In genomic region chr14:39431416-39432178, GRCh38 we compare ENCODE assay signal across 8 cellular contexts. TPM values are rescaled to one million over a fixed set of nuclear protein-coding genes. Genes with fewer than 3 reads are reported as not detected.
DNase-seq lines count a peak whose midpoint lies in the region; ATAC-seq and TF ChIP-seq lines count a peak whose summit lies in the region.

No MANE protein-coding gene starts in this region.

- H3K36me3 ChIP-seq in IMR-90 (ENCODE audit: control insufficient read depth, insufficient read depth, low read length), result no peaks in the 10 kb centered on the region

- no TSS peak for BruUV-seq in IMR-90 (replicated peaks; lab: Mats Ljungman, UMichigan)

- H3K9me1 ChIP-seq in IMR-90 (ENCODE audit: insufficient read depth, low read length), result no peaks in the 10 kb centered on the region

- peak overlapping the region; percentile 18 for H2BK5ac ChIP-seq in IMR-90 (ENCODE audit: low read depth, low read length, poor library complexity, severe bottlenecking)

- H3K14ac ChIP-seq in IMR-90 (replicated peaks; ENCODE audit: low read depth, low read length), result no peak overlapping the region

- 0% methylated on average over 19 of the region's 81 CpGs; no CpG with 5 or more reads in 1 of the 2 experiments for WGBS in IMR-90 (ENCODE audit: extremely low coverage in 2 of 2, insufficient read length in 1 of 2), 2 experiments

- peak overlapping the region; percentile 6; the same call in 1 of the 2 replicates for H3K23ac ChIP-seq in IMR-90 (ENCODE audit: low read depth, low read length)

- peak overlapping the region; percentile 97 for H3K27ac ChIP-seq in IMR-90 (ENCODE audit: insufficient read depth, low read length)

- no peak overlapping the region for H3K18ac ChIP-seq in IMR-90 (ENCODE audit: low read depth, low read length)

- H3K4me3 ChIP-seq in IMR-90 (ENCODE audit: insufficient read depth, low read depth, low read length), result peak overlapping the region; percentile 60

- H3K4ac ChIP-seq in IMR-90 (ENCODE audit: low read depth, low read length), result no peak overlapping the region; the same call in 1 of the 2 replicates

- H4K8ac ChIP-seq in IMR-90 (ENCODE audit: low read depth in 2 of 2, low read length in 2 of 2), result peak overlapping the region in 1 of 2 experiments; percentile 66; a peak in 1 of 4 replicates

- in situ Hi-C loops in IMR-90 (cut with MboI; ENCODE audit: low sequenced_read_pairs), result no loop called here

- intact Hi-C loops in IMR-90 (cut with micrococcal nuclease), result loop anchor here (1.0 to 5.0 kb wide), 3 partner anchors 164 to 324 kb away; partner anchors contain the start of gene TRAPPC6B

- peak overlapping the region; percentile 76 for H3K4me2 ChIP-seq in IMR-90 (ENCODE audit: low read depth, low read length)

- H4K91ac ChIP-seq in IMR-90 (ENCODE audit: insufficient read depth, low read depth, low read length), result no peak overlapping the region

- H2AK5ac ChIP-seq in IMR-90 (ENCODE audit: low read depth, low read length), result no peak overlapping the region

- peak overlapping the region; percentile 99 for H3K9ac ChIP-seq in IMR-90 (ENCODE audit: low read depth, low read length)

- dilution Hi-C loops in IMR-90 (cut with HindIII; ENCODE audit: low sequenced_read_pairs, unreplicated experiment), result no loop called here

- TF ChIP-seq CTCF in IMR-90 (conservative IDR thresholded peaks at IDR 0.05; ENCODE audit: low read depth, low read length), result no peak

- H4K20me1 ChIP-seq in IMR-90 (ENCODE audit: insufficient read depth, low read length), result peaks cover 18% of the 10 kb centered on the region; the same call in 1 of the 2 replicates

- 0 out of 2 replicates have a peak, but pooled peaks cover 2% of the 10 kb centered on the region for H3K4me1 ChIP-seq in IMR-90 (ENCODE audit: control insufficient read depth, insufficient read depth, low read length)

- no peak overlapping the region for H2BK20ac ChIP-seq in IMR-90 (ENCODE audit: low read depth, low read length)

- H3K56ac ChIP-seq in IMR-90 (ENCODE audit: extremely low read depth, insufficient read depth, low read length), result peak overlapping the region; percentile 100; the same call in 1 of the 2 replicates

- peak; percentile 30 for ATAC-seq in GM21528 (IDR thresholded peaks at IDR 0.05; ENCODE audit: low FRiP score, unreplicated experiment)
- ATAC-seq in IMR-90 (ENCODE audit: low read depth), result peak; percentile 8

- H4K5ac ChIP-seq in IMR-90 (ENCODE audit: low read depth, low read length), result no peak overlapping the region

- H3K9me3 ChIP-seq in IMR-90 (ENCODE audit: control insufficient read depth, insufficient read depth, low read length), result no peaks in the 10 kb centered on the region

- TF ChIP-seq RAD21 in IMR-90 (IDR thresholded peaks at IDR 0.05; ENCODE audit: low read length), result no peak

- peak overlapping the region; percentile 100; the same call in 2 of the 3 replicates for H2BK15ac ChIP-seq in IMR-90 (ENCODE audit: low read depth, low read length)

- H3K27me3 ChIP-seq in IMR-90 (ENCODE audit: control insufficient read depth, insufficient read depth, low read length), result no peaks in the 10 kb centered on the region

- CTCF ChIA-PET in IMR-90 (lab: Yijun Ruan, JAX), result no interaction called here

- peak overlapping the region; percentile 100; the same call in 1 of the 2 replicates for H2BK120ac ChIP-seq in IMR-90 (ENCODE audit: low read depth, low read length)

- peak overlapping the region; percentile 100 for H2AFZ ChIP-seq in IMR-90 (replicated peaks; ENCODE audit: low read length, poor library complexity)

- peaks cover 10 to 30% of the 10 kb centered on the region in 2 experiments for H3K79me1 ChIP-seq in IMR-90 (ENCODE audit: low read depth in 1 of 2, low read length in 2 of 2)

- DNase-seq in GM03348 (ENCODE audit: low spot score), result peak; percentile 45
- DNase-seq in IMR-90, result peak; percentile 33
- peak; percentile 22 to 32 for DNase-seq in activated CD4-positive, alpha-beta T cell treated with anti-CD3 and anti-CD28 coated beads for 4 hours
- DNase-seq in dermis blood vessel endothelial cell, result peak; percentile 51
- peak; percentile 52 to 59 for DNase-seq in lung microvascular endothelial cell (ENCODE audit: low read depth in 2 of 2)
- peak; percentile 30 for DNase-seq in stimulated activated CD8-positive, alpha-beta memory T cell treated with anti-CD3 and anti-CD28 coated beads, Interleukin-12 subunit alpha, Interleukin-12 subunit beta, amount 100 ng/mL, for 4 hours (ENCODE audit: low read depth)
- no peak for DNase-seq in NCI-H2107 (lab: John Stamatoyannopoulos, UW)

- H2AK9ac ChIP-seq in IMR-90 (replicated peaks; ENCODE audit: low read depth, low read length, poor library complexity), result peak overlapping the region; percentile 93

- TF ChIP-seq POLR2A in IMR-90 (IDR thresholded peaks at IDR 0.05; ENCODE audit: low read depth, low read length), result peak; percentile 76; the same call in 1 of the 2 replicates

- POLR2A ChIA-PET in IMR-90 (lab: Charles Lee; ENCODE audit: unreplicated experiment), result interaction anchor here (1.0 kb wide), 1 partner anchor 270 kb away, joined by 3 read pairs; no protein-coding TSS in a partner anchor

TF ChIP-seq in IMR-90, 13 proteins besides CTCF, POLR2A, EP300 and RAD21:
- TF ChIP-seq RFX5 (IDR thresholded peaks at IDR 0.05; ENCODE audit: low read depth, low read length) (no peak), BHLHE40 (IDR thresholded peaks at IDR 0.05; ENCODE audit: low read depth, low read length) (no peak), RCOR1 (IDR thresholded peaks at IDR 0.05; ENCODE audit: insufficient replicate concordance, low read length) (no peak), MAZ (IDR thresholded peaks at IDR 0.05; ENCODE audit: borderline replicate concordance, low read depth, low read length) (no peak), MXI1 (IDR thresholded peaks at IDR 0.05; ENCODE audit: borderline replicate concordance, low read depth, low read length) (peak; percentile 45; the same call in 1 of the 2 replicates)
- TF ChIP-seq, protein P1, sequence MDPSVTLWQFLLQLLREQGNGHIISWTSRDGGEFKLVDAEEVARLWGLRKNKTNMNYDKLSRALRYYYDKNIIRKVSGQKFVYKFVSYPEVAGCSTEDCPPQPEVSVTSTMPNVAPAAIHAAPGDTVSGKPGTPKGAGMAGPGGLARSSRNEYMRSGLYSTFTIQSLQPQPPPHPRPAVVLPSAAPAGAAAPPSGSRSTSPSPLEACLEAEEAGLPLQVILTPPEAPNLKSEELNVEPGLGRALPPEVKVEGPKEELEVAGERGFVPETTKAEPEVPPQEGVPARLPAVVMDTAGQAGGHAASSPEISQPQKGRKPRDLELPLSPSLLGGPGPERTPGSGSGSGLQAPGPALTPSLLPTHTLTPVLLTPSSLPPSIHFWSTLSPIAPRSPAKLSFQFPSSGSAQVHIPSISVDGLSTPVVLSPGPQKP (IDR thresholded peaks at IDR 0.05; ENCODE audit: borderline replicate concordance, low read depth, low read length), result no peak
- TF ChIP-seq, protein P2, sequence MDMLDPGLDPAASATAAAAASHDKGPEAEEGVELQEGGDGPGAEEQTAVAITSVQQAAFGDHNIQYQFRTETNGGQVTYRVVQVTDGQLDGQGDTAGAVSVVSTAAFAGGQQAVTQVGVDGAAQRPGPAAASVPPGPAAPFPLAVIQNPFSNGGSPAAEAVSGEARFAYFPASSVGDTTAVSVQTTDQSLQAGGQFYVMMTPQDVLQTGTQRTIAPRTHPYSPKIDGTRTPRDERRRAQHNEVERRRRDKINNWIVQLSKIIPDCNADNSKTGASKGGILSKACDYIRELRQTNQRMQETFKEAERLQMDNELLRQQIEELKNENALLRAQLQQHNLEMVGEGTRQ (IDR thresholded peaks at IDR 0.05; ENCODE audit: low read depth, low read length), result no peak

RNA-seq across cellular contexts. Expression of gene FBXO33, which starts 0.6 kb away (rescaled TPM):
- total RNA-seq in IMR-90 (2012; rRNA removed) (10.0 and 16.1 TPM in 2 replicates), dermis blood vessel endothelial cell (20.4 and 21.4 TPM in 2 replicates), lung microvascular endothelial cell (11.8 and 18.7 TPM in 2 replicates)
- 6.1 and 7.6 TPM in 2 replicates for polyA plus RNA-seq in IMR-90 (2012; rRNA removed)
- 2.7 and 3.2 TPM in 2 replicates for polyA plus RNA-seq in IMR-90 (2012; cell fraction: cytosol; rRNA removed)
- 2.3 and 7.4 TPM in 2 replicates for polyA plus RNA-seq in IMR-90 (2012; cell fraction: nucleus; rRNA removed; ENCODE audit: low replicate concordance)
